In genomic region chr2:105919191-105919811, GRCh38 we compare ENCODE assay signal across 9 cellular contexts.
DNase-seq lines count a peak whose midpoint lies in the region; ATAC-seq, FAIRE-seq and TF ChIP-seq lines count a peak whose summit lies in the region.
"Had no signal": no experiment of that assay in that cellular context is flagged by ENCODE, and none has a peak within 500 bp of the region (broad histone marks: within the 10 kb centered on the region; RNA-seq: fewer than 3 reads in every experiment).

No MANE protein-coding gene starts in this region.

- intact Hi-C loops in PC-3 (cut with micrococcal nuclease) (loop anchor here (5.0 kb wide), 1 partner anchor 137 kb away; no protein-coding TSS in a partner anchor), pancreas (cut with DNase I) (no loop called here), prostate gland (cut with DNase I) (no loop called here)

- no peak overlapping the region for H2AFZ ChIP-seq in PC-3 (ENCODE audit: low read length)
- no peak overlapping the region for H2AFZ ChIP-seq in smooth muscle cell (ENCODE audit: low read depth)

- H3K27me3 ChIP-seq in PC-3 (ENCODE audit: low read length) (no peaks in the 10 kb centered on the region), pancreas (no peaks in the 10 kb centered on the region), smooth muscle cell (ENCODE audit: low read depth) (no peaks in the 10 kb centered on the region), prostate gland (replicated peaks; ENCODE audit: insufficient read depth) (no peaks in the 10 kb centered on the region)

- no peaks in the 10 kb centered on the region for H3F3A ChIP-seq in PC-3 (ENCODE audit: low read length, unreplicated experiment)
- no peaks in the 10 kb centered on the region for H3F3A ChIP-seq in smooth muscle cell (ENCODE audit: low read depth)

- 62 to 64% methylated on average over 3 of the region's 3 CpGs for WGBS in pancreas, 2 donors
- WGBS in smooth muscle cell (ENCODE audit: low lambda C conversion rate) = 76% methylated on average over 3 of the region's 3 CpGs
- 76% methylated on average over 3 of the region's 3 CpGs for WGBS in prostate gland

- H3K9me2 ChIP-seq in PC-3 (replicated peaks; ENCODE audit: low read length) = no peaks in the 10 kb centered on the region

- H4K20me1 ChIP-seq in PC-3 (ENCODE audit: low read length) = no peaks in the 10 kb centered on the region
- no peaks in the 10 kb centered on the region for H4K20me1 ChIP-seq in smooth muscle cell (ENCODE audit: low read depth)

- H3K4me2 ChIP-seq in PC-3 (ENCODE audit: low read length) (peak overlapping the region; percentile 53), smooth muscle cell (no peak overlapping the region)

- DNase-seq in HT1080 (ENCODE audit: low read depth) (peak; percentile 91), PC-3 (peak; percentile 86), pancreas (peak in 4 of 6 donors; percentile 42 to 67 (median 62)), smooth muscle cell (lab: John Stamatoyannopoulos, UW; ENCODE audit: unreplicated experiment) (no peak), prostate gland (ENCODE audit: low spot score) (no peak)

- H3K79me2 ChIP-seq in PC-3 (ENCODE audit: low read length) = no peaks in the 10 kb centered on the region
- H3K79me2 ChIP-seq in smooth muscle cell (ENCODE audit: low read depth) = no peaks in the 10 kb centered on the region

- TF ChIP-seq POLR2A in prostate gland (IDR thresholded peaks at IDR 0.05) = no peak

- H3K4me3 ChIP-seq in PC-3 (ENCODE audit: low read length) (no peak overlapping the region), pancreas (no peak overlapping the region), smooth muscle cell (no peak overlapping the region), prostate gland (no peak overlapping the region)

- BruUV-seq in PC-3 (replicated peaks; lab: Mats Ljungman, UMichigan) = no TSS peak

- CTCF ChIA-PET in PC-3 (lab: Charles Lee) = interaction anchor here (0.6 kb wide), 1 partner anchor 663 kb away, joined by 7 read pairs; no protein-coding TSS in a partner anchor

- H3K36me3 ChIP-seq in PC-3 (ENCODE audit: low read depth, low read length) = no peaks in the 10 kb centered on the region
- no peaks in the 10 kb centered on the region for H3K36me3 ChIP-seq in pancreas
- no peaks in the 10 kb centered on the region for H3K36me3 ChIP-seq in smooth muscle cell (ENCODE audit: low read depth)
- H3K36me3 ChIP-seq in prostate gland = no peaks in the 10 kb centered on the region

- ATAC-seq in PC-3 (peak; percentile 91), esophagus mucosa (peak; percentile 82), pancreas (peak; percentile 85 to 93 (median 90)), GM19452 (IDR thresholded peaks at IDR 0.05; ENCODE audit: unreplicated experiment) (no peak), GM21390 (IDR thresholded peaks at IDR 0.05; ENCODE audit: unreplicated experiment) (no peak)

- no peak for TF ChIP-seq CTCF in PC-3 (conservative IDR thresholded peaks at IDR 0.05; ENCODE audit: low read depth, low read length)
- no peak for TF ChIP-seq CTCF in pancreas (IDR thresholded peaks at IDR 0.05)
- TF ChIP-seq CTCF in smooth muscle cell (IDR thresholded peaks at IDR 0.05; ENCODE audit: borderline replicate concordance, insufficient read depth, poor library complexity, severe bottlenecking) = no peak
- TF ChIP-seq CTCF in prostate gland (IDR thresholded peaks at IDR 0.05) = no peak

- peaks cover 25% of the 10 kb centered on the region for H3K4me1 ChIP-seq in PC-3 (ENCODE audit: insufficient read depth, low read length)
- H3K4me1 ChIP-seq in pancreas = no peaks in the 10 kb centered on the region
- no peaks in the 10 kb centered on the region for H3K4me1 ChIP-seq in smooth muscle cell (ENCODE audit: low read depth)
- no peaks in the 10 kb centered on the region for H3K4me1 ChIP-seq in prostate gland (replicated peaks)

- H3K9ac ChIP-seq in PC-3 (ENCODE audit: low read length) = peak overlapping the region; percentile 33; the same call in 1 of the 2 replicates
- no peak overlapping the region for H3K9ac ChIP-seq in smooth muscle cell (ENCODE audit: low read depth)

- FAIRE-seq in pancreas (lab: Jason Lieb, UNC) = no peak
- FAIRE-seq: HTR-8/SVneo had no signal

- H3K27ac ChIP-seq in PC-3 (ENCODE audit: low read length) (peak overlapping the region; percentile 84), pancreas (peak overlapping the region in 3 of 4 donors; percentile 42 to 73 (median 65)), smooth muscle cell (ENCODE audit: low read depth) (no peak overlapping the region), prostate gland (no peak overlapping the region)

- POLR2A ChIA-PET in PC-3 (lab: Charles Lee; ENCODE audit: unreplicated experiment) = no interaction called here

- no peaks in the 10 kb centered on the region for H3K9me3 ChIP-seq in PC-3 (ENCODE audit: low read length)
- H3K9me3 ChIP-seq in pancreas = no peaks in the 10 kb centered on the region
- peaks cover 4% of the 10 kb centered on the region for H3K9me3 ChIP-seq in smooth muscle cell (replicated peaks; ENCODE audit: low read depth)
- H3K9me3 ChIP-seq in prostate gland = no peaks in the 10 kb centered on the region

Comparison
In these comparisons a context has a peak if more than half of its experiments do, and no peak if none do; other contexts are left out.
1. DNase-seq: peak in HT1080 (single experiment), PC-3 (single experiment) and pancreas (4 of 6); none in smooth muscle cell (single experiment) and prostate gland (single experiment).
2. ATAC-seq: peak in PC-3 (single experiment), esophagus mucosa (single experiment) and pancreas (4 of 4); none in GM19452 (single experiment) and GM21390 (single experiment).
3. H3K27ac ChIP-seq: peak in PC-3 (single experiment) and pancreas (3 of 4); none in smooth muscle cell (single experiment) and prostate gland (0 of 2).